ENCODE assay signal across 1 cellular context in the genomic region with DNA sequence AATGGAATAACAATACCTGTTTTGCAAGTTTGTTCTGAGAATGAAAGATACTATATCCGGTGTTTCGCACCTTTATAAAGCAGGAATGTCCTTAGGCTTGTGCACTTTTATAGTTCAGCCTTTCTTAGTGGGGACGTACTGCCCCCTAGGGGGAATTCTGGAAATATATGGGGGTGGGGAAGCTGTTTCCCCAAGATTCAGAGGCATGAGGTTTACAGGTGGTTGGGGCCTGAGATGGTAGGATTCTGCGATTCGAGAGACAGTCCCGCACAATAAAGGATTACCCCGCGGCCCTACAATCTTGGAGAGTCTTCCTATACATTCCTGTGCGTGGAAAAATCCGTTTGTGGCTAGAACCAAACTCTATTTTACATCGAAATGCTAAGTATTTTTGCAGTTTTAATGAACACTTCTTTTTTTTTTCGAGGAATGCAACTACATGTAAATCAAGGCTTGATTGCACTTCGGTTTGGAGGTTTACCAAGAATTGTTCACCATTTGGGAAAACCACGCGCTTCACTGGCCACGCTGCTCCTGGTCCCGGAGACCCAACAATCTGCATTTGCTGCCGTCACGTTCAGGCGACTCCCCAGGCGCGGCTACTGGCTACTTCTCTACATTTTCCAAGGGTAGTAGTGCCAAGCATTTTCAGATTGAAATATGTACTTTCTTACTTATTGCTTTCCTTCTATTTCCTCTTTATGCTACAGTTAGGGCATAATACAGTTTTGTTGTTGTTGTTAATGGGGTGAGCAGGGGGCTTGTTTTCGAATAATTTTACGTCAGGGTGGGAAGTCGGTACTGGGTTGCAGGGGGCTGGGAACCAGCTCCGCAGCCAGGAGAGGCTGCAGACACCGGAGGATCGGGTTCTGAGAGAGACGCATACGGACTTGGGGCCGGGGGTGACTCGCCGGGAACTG.
A peak's percentile ranks its signal among the peaks of the same experiment; 100 is the strongest.
TF ChIP-seq lines count a peak whose summit lies in the region.

No MANE protein-coding gene starts in this region.

TF ChIP-seq in H1, 55 proteins besides CTCF, POLR2A, EP300 and RAD21 (continued from another document):
- TF ChIP-seq, protein P1, sequence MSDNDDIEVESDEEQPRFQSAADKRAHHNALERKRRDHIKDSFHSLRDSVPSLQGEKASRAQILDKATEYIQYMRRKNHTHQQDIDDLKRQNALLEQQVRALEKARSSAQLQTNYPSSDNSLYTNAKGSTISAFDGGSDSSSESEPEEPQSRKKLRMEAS (IDR thresholded peaks at IDR 0.05): peak; percentile 59; the same call in 1 of the 2 replicates
- TF ChIP-seq TEAD4 (IDR thresholded peaks at IDR 0.05; ENCODE audit: low read depth, low read length): peak; percentile 70; the same call in 1 of the 2 replicates
- TF ChIP-seq FOSL1 (IDR thresholded peaks at IDR 0.05; ENCODE audit: insufficient read depth, low read depth, low read length): no peak
- TF ChIP-seq KDM5A (IDR thresholded peaks at IDR 0.05; ENCODE audit: low read length): 0 out of 2 replicates have a peak, but pooled peaks have one; percentile 50
- 0 out of 4 replicates have a peak, but pooled peaks of 1 of the 2 experiments have one; percentile 9 for TF ChIP-seq HDAC2 (IDR thresholded peaks at IDR 0.05; ENCODE audit: borderline replicate concordance in 1 of 2, low read depth in 2 of 2, low read length in 2 of 2)
- TF ChIP-seq RBBP5 (IDR thresholded peaks at IDR 0.05; ENCODE audit: borderline replicate concordance, low read depth, low read length): no peak
- TF ChIP-seq SP1 (IDR thresholded peaks at IDR 0.05; ENCODE audit: low read depth, low read length): no peak
- no peak for TF ChIP-seq EZH2 (IDR thresholded peaks at IDR 0.05; ENCODE audit: low read depth, low read length, severe bottlenecking)
- peak; percentile 64; the same call in 1 of the 2 replicates for TF ChIP-seq CREB1 (IDR thresholded peaks at IDR 0.05)
- TF ChIP-seq, protein P2, sequence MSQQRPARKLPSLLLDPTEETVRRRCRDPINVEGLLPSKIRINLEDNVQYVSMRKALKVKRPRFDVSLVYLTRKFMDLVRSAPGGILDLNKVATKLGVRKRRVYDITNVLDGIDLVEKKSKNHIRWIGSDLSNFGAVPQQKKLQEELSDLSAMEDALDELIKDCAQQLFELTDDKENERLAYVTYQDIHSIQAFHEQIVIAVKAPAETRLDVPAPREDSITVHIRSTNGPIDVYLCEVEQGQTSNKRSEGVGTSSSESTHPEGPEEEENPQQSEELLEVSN (IDR thresholded peaks at IDR 0.05): peak; percentile 70; the same call in 1 of the 2 replicates
